In the genomic region with DNA sequence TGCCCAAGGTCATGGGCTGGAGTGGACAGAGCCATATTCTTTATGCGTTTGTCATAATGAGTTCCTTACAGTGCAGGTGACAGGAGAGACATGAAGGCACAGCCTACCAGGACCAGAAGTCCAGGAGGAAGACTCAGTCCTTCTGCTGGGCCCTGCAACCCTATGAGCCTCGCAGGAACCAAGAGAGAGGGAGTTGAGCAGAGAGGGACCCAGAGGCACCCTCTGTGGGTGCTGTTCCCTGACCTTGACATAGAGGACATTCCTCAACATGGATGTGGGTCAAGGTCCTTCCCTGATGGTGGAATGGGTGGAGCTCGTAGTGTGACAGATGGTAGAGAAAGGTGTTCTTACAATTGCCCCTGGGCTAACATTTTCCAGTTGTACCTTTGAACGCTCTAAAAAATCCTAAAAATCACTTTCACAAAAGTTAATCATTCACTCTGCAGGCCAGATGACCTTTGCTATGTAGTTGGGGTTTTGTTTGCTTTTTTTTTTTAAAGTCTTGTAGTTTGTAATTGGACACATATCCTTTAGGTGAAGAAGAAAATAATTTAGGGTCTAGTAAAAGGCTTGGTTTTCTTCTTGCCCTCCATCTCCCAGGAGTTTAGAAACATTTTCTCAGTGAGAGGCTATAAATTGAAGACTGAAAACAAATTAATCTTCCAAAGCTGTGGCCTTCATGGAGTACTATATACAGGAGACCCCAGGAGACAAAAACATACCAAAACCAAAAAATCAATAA, we compare ENCODE assay signal across 1 cellular context.
TF ChIP-seq lines count a peak whose summit lies in the region.

No MANE protein-coding gene starts in this region.

TF ChIP-seq in HepG2, 621 proteins besides CTCF, POLR2A, EP300 and RAD21 (continued from another document and continues in another):
- TF ChIP-seq ZEB1 (IDR thresholded peaks at IDR 0.05; ENCODE audit: insufficient replicate concordance, low read depth) (peak; percentile 93), BCL6 (CRISPR knock-in tag; IDR thresholded peaks at IDR 0.05) (peak; percentile 98), LRRFIP1 (CRISPR knock-in tag; conservative IDR thresholded peaks at IDR 0.05) (no peak), ZNF772 (CRISPR knock-in tag; IDR thresholded peaks at IDR 0.05) (no peak), CEBPG (CRISPR knock-in tag; IDR thresholded peaks at IDR 0.05) (peak; percentile 7; the same call in 1 of the 2 replicates), CHCHD3 (CRISPR knock-in tag; IDR thresholded peaks at IDR 0.05) (no peak), ZNF256 (CRISPR knock-in tag; conservative IDR thresholded peaks at IDR 0.05) (no peak), NFRKB (IDR thresholded peaks at IDR 0.05) (no peak), ZNF782 (CRISPR knock-in tag; IDR thresholded peaks at IDR 0.05; ENCODE audit: borderline replicate concordance) (no peak), SMAD3 (CRISPR knock-in tag; IDR thresholded peaks at IDR 0.05) (0 out of 2 replicates have a peak, but pooled peaks have one; percentile 35), ZNF891 (CRISPR knock-in tag; IDR thresholded peaks at IDR 0.05) (no peak), KDM5B (CRISPR knock-in tag; IDR thresholded peaks at IDR 0.05; ENCODE audit: borderline replicate concordance) (no peak), ZNF12 (CRISPR knock-in tag; IDR thresholded peaks at IDR 0.05) (no peak), NFKBIZ (CRISPR knock-in tag; IDR thresholded peaks at IDR 0.05) (no peak), KDM6A (CRISPR knock-in tag; IDR thresholded peaks at IDR 0.05; ENCODE audit: low read depth) (peak; percentile 81), ZNF564 (CRISPR knock-in tag; IDR thresholded peaks at IDR 0.05) (no peak), SNAI1 (CRISPR knock-in tag; IDR thresholded peaks at IDR 0.05; ENCODE audit: borderline replicate concordance) (no peak), ZNF546 (CRISPR knock-in tag; conservative IDR thresholded peaks at IDR 0.05) (no peak), SRY (CRISPR knock-in tag; IDR thresholded peaks at IDR 0.05) (no peak), SIN3B (IDR thresholded peaks at IDR 0.05; ENCODE audit: low read length) (no peak), ZBTB44 (CRISPR knock-in tag; IDR thresholded peaks at IDR 0.05) (no peak), ELF4 (CRISPR knock-in tag; IDR thresholded peaks at IDR 0.05; ENCODE audit: borderline replicate concordance) (no peak), ARNT2 (CRISPR knock-in tag; IDR thresholded peaks at IDR 0.05; ENCODE audit: low read depth) (no peak; the same call in 1 of the 2 replicates), ZBTB42 (CRISPR knock-in tag; IDR thresholded peaks at IDR 0.05) (no peak), ZNF383 (CRISPR knock-in tag; IDR thresholded peaks at IDR 0.05; ENCODE audit: borderline replicate concordance) (no peak), TAF1 (CRISPR knock-in tag; IDR thresholded peaks at IDR 0.05) (no peak; the same call in 1 of the 2 replicates), ZBTB4 (CRISPR knock-in tag; IDR thresholded peaks at IDR 0.05; ENCODE audit: borderline replicate concordance) (no peak), PAWR (CRISPR knock-in tag; IDR thresholded peaks at IDR 0.05; ENCODE audit: borderline replicate concordance) (no peak), ATRX (CRISPR knock-in tag; IDR thresholded peaks at IDR 0.05; ENCODE audit: borderline replicate concordance) (no peak), CBX1 (IDR thresholded peaks at IDR 0.05; ENCODE audit: low read depth) (no peak), HDAC2 (CRISPR knock-in tag; IDR thresholded peaks at IDR 0.05) (peak; percentile 93), REPIN1 (CRISPR knock-in tag; IDR thresholded peaks at IDR 0.05; ENCODE audit: borderline replicate concordance, low read depth) (peak; percentile 35; the same call in 1 of the 2 replicates), CREB3 (CRISPR knock-in tag; IDR thresholded peaks at IDR 0.05) (no peak), NFE2 (CRISPR knock-in tag; IDR thresholded peaks at IDR 0.05) (no peak), ZMYM4 (CRISPR knock-in tag; IDR thresholded peaks at IDR 0.05) (peak; percentile 71), MZF1 (CRISPR knock-in tag; IDR thresholded peaks at IDR 0.05; ENCODE audit: borderline replicate concordance) (no peak), SIX1 (CRISPR knock-in tag; IDR thresholded peaks at IDR 0.05; ENCODE audit: borderline replicate concordance) (peak; percentile 77; the same call in 1 of the 2 replicates), AKAP8 (CRISPR knock-in tag; IDR thresholded peaks at IDR 0.05) (no peak), CBX5 (CRISPR knock-in tag; IDR thresholded peaks at IDR 0.05; ENCODE audit: borderline replicate concordance) (peak; percentile 55; the same call in 1 of the 2 replicates), FOXJ3 (CRISPR knock-in tag; IDR thresholded peaks at IDR 0.05; ENCODE audit: borderline replicate concordance) (peak; percentile 58; the same call in 1 of the 2 replicates), KMT2A (CRISPR knock-in tag; IDR thresholded peaks at IDR 0.05) (no peak), IRX3 (CRISPR knock-in tag; IDR thresholded peaks at IDR 0.05; ENCODE audit: borderline replicate concordance, low read depth) (no peak)
- TF ChIP-seq, protein P1, sequence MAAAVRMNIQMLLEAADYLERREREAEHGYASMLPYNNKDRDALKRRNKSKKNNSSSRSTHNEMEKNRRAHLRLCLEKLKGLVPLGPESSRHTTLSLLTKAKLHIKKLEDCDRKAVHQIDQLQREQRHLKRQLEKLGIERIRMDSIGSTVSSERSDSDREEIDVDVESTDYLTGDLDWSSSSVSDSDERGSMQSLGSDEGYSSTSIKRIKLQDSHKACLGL (CRISPR knock-in tag; IDR thresholded peaks at IDR 0.05) = no peak
- TF ChIP-seq, protein P2, sequence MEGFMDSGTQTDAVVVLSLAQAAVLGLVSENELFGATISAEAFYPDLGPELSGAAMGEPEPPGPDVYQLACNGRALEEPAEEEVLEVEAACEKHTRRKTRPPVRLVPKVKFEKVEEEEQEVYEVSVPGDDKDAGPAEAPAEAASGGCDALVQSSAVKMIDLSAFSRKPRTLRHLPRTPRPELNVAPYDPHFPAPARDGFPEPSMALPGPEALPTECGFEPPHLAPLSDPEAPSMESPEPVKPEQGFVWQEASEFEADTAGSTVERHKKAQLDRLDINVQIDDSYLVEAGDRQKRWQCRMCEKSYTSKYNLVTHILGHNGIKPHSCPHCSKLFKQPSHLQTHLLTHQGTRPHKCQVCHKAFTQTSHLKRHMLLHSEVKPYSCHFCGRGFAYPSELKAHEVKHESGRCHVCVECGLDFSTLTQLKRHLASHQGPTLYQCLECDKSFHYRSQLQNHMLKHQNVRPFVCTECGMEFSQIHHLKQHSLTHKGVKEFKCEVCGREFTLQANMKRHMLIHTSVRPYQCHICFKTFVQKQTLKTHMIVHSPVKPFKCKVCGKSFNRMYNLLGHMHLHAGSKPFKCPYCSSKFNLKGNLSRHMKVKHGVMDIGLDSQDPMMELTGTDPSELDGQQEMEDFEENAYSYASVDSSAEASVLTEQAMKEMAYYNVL (CRISPR knock-in tag; IDR thresholded peaks at IDR 0.05; ENCODE audit: borderline replicate concordance) = 0 out of 2 replicates have a peak, but pooled peaks have one; percentile 35
